16 cellular contexts compared by ENCODE assay signal in genomic region chr2:237729681-237730475, GRCh38.
DNase-seq lines count a peak whose midpoint lies in the region; ATAC-seq and TF ChIP-seq lines count a peak whose summit lies in the region.
"Had no signal": no experiment of that assay in that cellular context is flagged by ENCODE, and none has a peak within 500 bp of the region (broad histone marks: within the 10 kb centered on the region; RNA-seq: fewer than 3 reads in every experiment).

No MANE protein-coding gene starts in this region.

- no peaks in the 10 kb centered on the region for H3K27me3 Mint-ChIP-seq in CD4-positive, alpha-beta memory T cell
- H3K27me3 Mint-ChIP-seq in activated T-helper 2 cell treated with anti-CD3 and anti-CD28 coated beads, Interferon-gamma antibody, Interleukin-2, Interleukin-4, amounts not matched to agents 10 μg/mL and 5 μg/mL and 100 μg/mL, durations not matched to agents 14 hours and 24 hours and 36 hours (ENCODE audit: low read depth), result no peaks in the 10 kb centered on the region
- H3K27me3 Mint-ChIP-seq in naive B cell (no peaks in the 10 kb centered on the region), nephron progenitor cell (ENCODE audit: low read depth, poor library complexity) (no peaks in the 10 kb centered on the region)
- H3K27me3 Mint-ChIP-seq: activated naive CD4-positive, alpha-beta T cell treated with anti-CD3 and anti-CD28 coated beads, Interleukin-2, amount 10 ng/mL, durations not matched to agents 7 days and 5 days had no signal

- H3K4me3 Mint-ChIP-seq in CD4-positive, alpha-beta memory T cell, result peak overlapping the region in 7 of 8 donors; percentile 7 to 83 (median 61)
- no peak overlapping the region for H3K4me3 Mint-ChIP-seq in activated T-helper 2 cell treated with anti-CD3 and anti-CD28 coated beads, Interferon-gamma antibody, Interleukin-2, Interleukin-4, amounts not matched to agents 10 μg/mL and 5 μg/mL and 100 μg/mL, durations not matched to agents 14 hours and 24 hours and 36 hours (ENCODE audit: low read depth)
- H3K4me3 Mint-ChIP-seq in naive B cell (no peak overlapping the region), nephron progenitor cell (no peak overlapping the region)
- H3K4me3 Mint-ChIP-seq: activated naive CD4-positive, alpha-beta T cell treated with anti-CD3 and anti-CD28 coated beads, Interleukin-2, amount 10 ng/mL, durations not matched to agents 7 days and 5 days; CD8-positive, alpha-beta T cell had no signal

- H3K4me3 ChIP-seq in CD4-positive, alpha-beta memory T cell (ENCODE audit: low read length in 2 of 2), result no peak overlapping the region
- H3K4me3 ChIP-seq: HAP-1, MG63 had no signal

- H3K9me3 Mint-ChIP-seq in CD4-positive, alpha-beta memory T cell, result no peaks in the 10 kb centered on the region
- no peaks in the 10 kb centered on the region for H3K9me3 Mint-ChIP-seq in activated T-helper 2 cell treated with anti-CD3 and anti-CD28 coated beads, Interferon-gamma antibody, Interleukin-2, Interleukin-4, amounts not matched to agents 10 μg/mL and 5 μg/mL and 100 μg/mL, durations not matched to agents 14 hours and 24 hours and 36 hours
- H3K9me3 Mint-ChIP-seq in naive B cell (no peaks in the 10 kb centered on the region), nephron progenitor cell (no peaks in the 10 kb centered on the region)
- H3K9me3 Mint-ChIP-seq: activated naive CD4-positive, alpha-beta T cell treated with anti-CD3 and anti-CD28 coated beads, Interleukin-2, amount 10 ng/mL, durations not matched to agents 7 days and 5 days; CD8-positive, alpha-beta T cell had no signal

- no peak for ATAC-seq in naive B cell (ENCODE audit: low read depth in 2 of 2)
- no peak for ATAC-seq in HG03571 (IDR thresholded peaks at IDR 0.05; ENCODE audit: unreplicated experiment)
- no peak for ATAC-seq in HG02840 (IDR thresholded peaks at IDR 0.05; ENCODE audit: low FRiP score, unreplicated experiment)
- ATAC-seq: CD8-positive, alpha-beta T cell had no signal

- no peak overlapping the region for H3K27ac ChIP-seq in CD4-positive, alpha-beta memory T cell (ENCODE audit: low read depth, low read length)

- peaks cover 64% of the 10 kb centered on the region for H3K4me1 ChIP-seq in CD4-positive, alpha-beta memory T cell (ENCODE audit: insufficient read depth, low read length)

- H3K36me3 Mint-ChIP-seq in CD4-positive, alpha-beta memory T cell, result peaks cover 5 to 40% of the 10 kb centered on the region in 2 donors
- peaks cover 53% of the 10 kb centered on the region for H3K36me3 Mint-ChIP-seq in activated T-helper 2 cell treated with anti-CD3 and anti-CD28 coated beads, Interferon-gamma antibody, Interleukin-2, Interleukin-4, amounts not matched to agents 10 μg/mL and 5 μg/mL and 100 μg/mL, durations not matched to agents 14 hours and 24 hours and 36 hours (ENCODE audit: low read depth)
- H3K36me3 Mint-ChIP-seq in naive B cell (no peaks in the 10 kb centered on the region), nephron progenitor cell (ENCODE audit: low read depth) (no peaks in the 10 kb centered on the region)

- DNase-seq in AG08395 (ENCODE audit: low spot score) (peak; percentile 72), naive B cell (no peak), NCI-H82 treated with DMSO at 0.1 percent for 48 hours (lab: John Stamatoyannopoulos, UW; ENCODE audit: unreplicated experiment) (no peak), nephron progenitor cell (no peak)
- no peak for DNase-seq in CD4-positive, alpha-beta memory T cell
- DNase-seq in activated T-helper 2 cell treated with anti-CD3 and anti-CD28 coated beads, Interferon-gamma antibody, Interleukin-2, Interleukin-4, amounts not matched to agents 10 μg/mL and 5 μg/mL and 100 μg/mL, durations not matched to agents 14 hours and 24 hours and 36 hours (ENCODE audit: low spot score), result no peak
- DNase-seq: activated CD4-positive, alpha-beta T cell treated with anti-CD3 and anti-CD28 coated beads for 4 hours; activated naive CD4-positive, alpha-beta T cell treated with anti-CD3 and anti-CD28 coated beads, Interleukin-2, amount 10 ng/mL, durations not matched to agents 7 days and 5 days; CD8-positive, alpha-beta T cell; MG63; retina; stimulated activated CD4-positive, alpha-beta T cell treated with anti-CD3 and anti-CD28 coated beads, Interleukin-4, amount 100 ng/mL, for 4 hours; SW 1271 had no signal

- POLR2A ChIA-PET in CD4-positive, alpha-beta memory T cell (lab: Charles Lee; ENCODE audit: partially characterized antibody), result interaction anchor here (0.9 to 3.7 kb wide), 6 partner anchors 15 to 57 kb away, joined by 3 to 22 read pairs (median 4); no protein-coding TSS in a partner anchor

- CTCF ChIA-PET in CD4-positive, alpha-beta memory T cell (lab: Charles Lee; ENCODE audit: partially characterized antibody), result interaction anchor here (1.2 to 13.6 kb wide), 5 partner anchors 11 to 57 kb away, joined by 4 to 135 read pairs (median 20); no protein-coding TSS in a partner anchor

- H3K27me3 ChIP-seq in CD4-positive, alpha-beta memory T cell (ENCODE audit: insufficient read depth, low read length), result no peaks in the 10 kb centered on the region
- H3K27me3 ChIP-seq: MG63 had no signal

- intact Hi-C loops in CD4-positive, alpha-beta memory T cell (cut with micrococcal nuclease), result loop anchor here (5.0 kb wide), 1 partner anchor 33 kb away; no protein-coding TSS in a partner anchor
- intact Hi-C loops in activated T-helper 2 cell treated with anti-CD3 and anti-CD28 coated beads, Interferon-gamma antibody, Interleukin-2, Interleukin-4, amounts not matched to agents 10 μg/mL and 5 μg/mL and 100 μg/mL, durations not matched to agents 14 hours and 24 hours and 36 hours (cut with micrococcal nuclease), result loop anchor here (2.0 kb wide), 2 partner anchors 15 to 37 kb away; no protein-coding TSS in a partner anchor

- peaks cover 8% of the 10 kb centered on the region for H3K36me3 ChIP-seq in CD4-positive, alpha-beta memory T cell (ENCODE audit: insufficient read depth, low read length)
- H3K36me3 ChIP-seq: HAP-1 had no signal

- peak overlapping the region; percentile 44 to 92 (median 85) for H3K27ac Mint-ChIP-seq in CD4-positive, alpha-beta memory T cell
- peak overlapping the region; percentile 57 for H3K27ac Mint-ChIP-seq in activated T-helper 2 cell treated with anti-CD3 and anti-CD28 coated beads, Interferon-gamma antibody, Interleukin-2, Interleukin-4, amounts not matched to agents 10 μg/mL and 5 μg/mL and 100 μg/mL, durations not matched to agents 14 hours and 24 hours and 36 hours
- peak overlapping the region in 5 of 6 donors; percentile 33 to 87 (median 67) for H3K27ac Mint-ChIP-seq in naive B cell
- H3K27ac Mint-ChIP-seq in nephron progenitor cell, result no peak overlapping the region
- H3K27ac Mint-ChIP-seq: activated naive CD4-positive, alpha-beta T cell treated with anti-CD3 and anti-CD28 coated beads, Interleukin-2, amount 10 ng/mL, durations not matched to agents 7 days and 5 days; CD8-positive, alpha-beta T cell had no signal

- no peak for TF ChIP-seq CTCF in nephron progenitor cell (IDR thresholded peaks at IDR 0.05)

- no peaks in the 10 kb centered on the region for H3K9me3 ChIP-seq in CD4-positive, alpha-beta memory T cell (ENCODE audit: control insufficient read depth in 1 of 2, low read length in 2 of 2)
- H3K9me3 ChIP-seq: HAP-1, MG63 had no signal

- peaks cover 54 to 88% (median 72%) of the 10 kb centered on the region in 4 donors for H3K4me1 Mint-ChIP-seq in CD4-positive, alpha-beta memory T cell
- peaks cover 48% of the 10 kb centered on the region for H3K4me1 Mint-ChIP-seq in activated T-helper 2 cell treated with anti-CD3 and anti-CD28 coated beads, Interferon-gamma antibody, Interleukin-2, Interleukin-4, amounts not matched to agents 10 μg/mL and 5 μg/mL and 100 μg/mL, durations not matched to agents 14 hours and 24 hours and 36 hours (ENCODE audit: low read depth)
- H3K4me1 Mint-ChIP-seq in naive B cell, result peaks cover 44 to 55% (median 52%) of the 10 kb centered on the region in 3 donors
- peaks cover 75% of the 10 kb centered on the region for H3K4me1 Mint-ChIP-seq in nephron progenitor cell

Comparison
In these comparisons a context has a peak if more than half of its experiments do, and no peak if none do; other contexts are left out.
1. H3K4me3 Mint-ChIP-seq: peak in CD4-positive, alpha-beta memory T cell (7 of 8); none in activated T-helper 2 cell treated with anti-CD3 and anti-CD28 coated beads, Interferon-gamma antibody, Interleukin-2, Interleukin-4, amounts not matched to agents 10 μg/mL and 5 μg/mL and 100 μg/mL, durations not matched to agents 14 hours and 24 hours and 36 hours (single experiment), naive B cell (0 of 8) and nephron progenitor cell (single experiment).